Comparison of ENCODE assay signal across 20 cellular contexts in genomic region chr15:60842694-60843093, GRCh38.
"Had no signal": no experiment of that assay in that cellular context is flagged by ENCODE, and none has a peak within 500 bp of the region (broad histone marks: within the 10 kb centered on the region; RNA-seq: fewer than 3 reads in every experiment).

No MANE protein-coding gene starts in this region.

- H3K9ac ChIP-seq: neural progenitor cell had no signal

- H3K9me3 Mint-ChIP-seq: activated CD4-positive, alpha-beta memory T cell treated with anti-CD3 and anti-CD28 coated beads, Interleukin-2, amount 10 ng/mL, durations not matched to agents 7 days and 5 days; neural progenitor cell; T-helper 2 cell treated with Interferon-gamma antibody and Interleukin-4, amounts not matched to agents 5 μg/mL and 100 μg/mL, for 36 hours; WTC11 had no signal

- H3K27ac ChIP-seq: brain microvascular endothelial cell, coronary artery, neural progenitor cell, SJSA1, suprapubic skin, transverse colon had no signal

- H3K27ac Mint-ChIP-seq: neural progenitor cell, progenitor cell of endocrine pancreas, WTC11 had no signal

- H3K4me3 Mint-ChIP-seq: neural progenitor cell, WTC11 had no signal

- H3K36me3 ChIP-seq: brain microvascular endothelial cell, neural progenitor cell, SJSA1, suprapubic skin, transverse colon had no signal

- H3K4me3 ChIP-seq: coronary artery, neural progenitor cell, SJSA1, suprapubic skin, transverse colon had no signal

- H3K36me3 Mint-ChIP-seq: neural progenitor cell, WTC11 had no signal

- DNase-seq: activated CD4-positive, alpha-beta memory T cell treated with anti-CD3 and anti-CD28 coated beads, Interleukin-2, amount 10 ng/mL, durations not matched to agents 7 days and 5 days; activated CD4-positive, alpha-beta T cell treated with anti-CD3 and anti-CD28 coated beads for 36 hours; activated CD8-positive, alpha-beta memory T cell treated with anti-CD3 and anti-CD28 coated beads, Interleukin-2, amount 50 U/mL, for 4 hours; aorta; brain microvascular endothelial cell; midbrain; stimulated activated CD4-positive, alpha-beta T cell treated with anti-CD3 and anti-CD28 coated beads, Interleukin-12 subunit alpha, Interleukin-12 subunit beta, amount 100 ng/mL, for 4 hours; stimulated activated CD4-positive, alpha-beta T cell treated with anti-CD3 and anti-CD28 coated beads, Interleukin-1b, Interleukin-23, amount 100 ng/mL, for 48 hours; stimulated activated naive CD4-positive, alpha-beta T cell treated with Interleukin-2 at 50 U/mL for 16 hours; transverse colon had no signal

- FAIRE-seq: frontal cortex, keratinocyte, TTC549 had no signal

- H3K27me3 ChIP-seq: brain microvascular endothelial cell, neural progenitor cell, SJSA1, suprapubic skin, transverse colon had no signal

- ATAC-seq: activated CD4-positive, alpha-beta T cell treated with anti-CD3 and anti-CD28 coated beads for 36 hours; WTC11 had no signal

- H3K9me3 ChIP-seq: SJSA1, suprapubic skin, transverse colon had no signal
